8 cellular contexts compared by ENCODE assay signal in the genomic region with DNA sequence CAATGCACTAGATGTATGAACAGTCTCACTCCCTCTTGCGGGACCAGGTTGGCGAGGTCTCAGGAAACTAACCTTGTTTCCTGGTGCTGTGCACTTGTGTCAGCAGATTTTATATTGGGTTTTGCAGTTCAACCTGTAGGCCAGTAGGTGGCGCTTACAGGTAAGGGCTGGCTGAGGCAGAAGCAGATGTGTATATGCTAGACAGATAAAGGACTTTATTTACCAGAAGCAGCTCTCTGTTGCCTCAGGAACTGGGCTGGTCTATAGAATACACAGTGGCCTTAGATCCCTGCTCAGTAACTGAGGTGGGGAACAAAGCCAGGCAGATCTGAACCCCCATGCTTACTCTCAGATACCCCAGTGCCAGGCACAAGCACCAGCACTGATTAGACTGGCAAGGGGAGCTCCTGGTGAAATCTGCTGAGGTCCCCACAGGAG.
DNase-seq lines count a peak whose midpoint lies in the region; ATAC-seq and TF ChIP-seq lines count a peak whose summit lies in the region.

No MANE protein-coding gene starts in this region.

- no peaks in the 10 kb centered on the region for H3K36me3 Mint-ChIP-seq in stimulated activated naive B cell treated with anti-CD40 and anti-IgM and Interleukin-4, amounts not matched to agents 10 μg/mL and 1 μg/mL and 100 μg/mL, for 72 hours

- no peaks in the 10 kb centered on the region for H3K4me1 Mint-ChIP-seq in stimulated activated naive B cell treated with anti-CD40 and anti-IgM and Interleukin-4, amounts not matched to agents 10 μg/mL and 1 μg/mL and 100 μg/mL, for 72 hours

- H3K4me1 ChIP-seq in lung (ENCODE audit: control insufficient read depth in 2 of 2, insufficient read depth in 2 of 2, low read length in 2 of 2) = no peaks in the 10 kb centered on the region

- WGBS in lung, 2 donors = 1 to 4% methylated on average over 3 of the region's 3 CpGs

- H3K27me3 ChIP-seq in lung (ENCODE audit: control insufficient read depth, insufficient read depth) = no peaks in the 10 kb centered on the region

- no peak overlapping the region for H3K4me3 Mint-ChIP-seq in stimulated activated naive B cell treated with anti-CD40 and anti-IgM and Interleukin-4, amounts not matched to agents 10 μg/mL and 1 μg/mL and 100 μg/mL, for 72 hours

- H3K36me3 ChIP-seq in lung (ENCODE audit: control insufficient read depth in 2 of 2, insufficient read depth in 2 of 2, low read length in 2 of 2) = no peaks in the 10 kb centered on the region

- peak; percentile 63 for TF ChIP-seq CTCF in lung (IDR thresholded peaks at IDR 0.05; ENCODE audit: control extremely low read depth, extremely low read depth)

- H3K9me3 Mint-ChIP-seq in stimulated activated naive B cell treated with anti-CD40 and anti-IgM and Interleukin-4, amounts not matched to agents 10 μg/mL and 1 μg/mL and 100 μg/mL, for 72 hours = peaks cover 0 to 3% of the 10 kb centered on the region in 2 donors

- H3K9me3 ChIP-seq in lung (ENCODE audit: control insufficient read depth in 2 of 2, insufficient read depth in 1 of 2, low read length in 1 of 2) = peaks cover 0 to 6% of the 10 kb centered on the region in 2 donors

- no peak overlapping the region for H3K4me3 ChIP-seq in lung

- no peak overlapping the region for H3K27ac ChIP-seq in lung (ENCODE audit: low read depth in 1 of 2, low read length in 1 of 2)

- H3K27me3 Mint-ChIP-seq in stimulated activated naive B cell treated with anti-CD40 and anti-IgM and Interleukin-4, amounts not matched to agents 10 μg/mL and 1 μg/mL and 100 μg/mL, for 72 hours = peaks cover 0 to 3% of the 10 kb centered on the region in 2 donors

- ATAC-seq in GM21619 (IDR thresholded peaks at IDR 0.05; ENCODE audit: unreplicated experiment) (peak; percentile 72), lung (ENCODE audit: insufficient read depth, low FRiP score) (peak; percentile 47), GM19467 (IDR thresholded peaks at IDR 0.05; ENCODE audit: unreplicated experiment) (no peak)
- ATAC-seq in stimulated activated naive B cell treated with anti-CD40 and anti-IgM and Interleukin-4, amounts not matched to agents 10 μg/mL and 1 μg/mL and 100 μg/mL, for 72 hours (replicated peaks) = peak; percentile 84 to 91

- no peak overlapping the region for H3K27ac Mint-ChIP-seq in stimulated activated naive B cell treated with anti-CD40 and anti-IgM and Interleukin-4, amounts not matched to agents 10 μg/mL and 1 μg/mL and 100 μg/mL, for 72 hours

- DNase-seq in DMS114 treated with DMSO at 0.1 percent for 48 hours (lab: John Stamatoyannopoulos, UW; ENCODE audit: unreplicated experiment) (peak; percentile 47), NCI-H1417 treated with DMSO at 0.1 percent for 48 hours (lab: John Stamatoyannopoulos, UW) (peak; percentile 21), T-helper 9 cell (peak; percentile 34), lung (ENCODE audit: low spot score) (peak; percentile 37)
- DNase-seq in central memory CD4-positive, alpha-beta T cell = peak; percentile 70
- DNase-seq in stimulated activated naive B cell treated with anti-CD40 and anti-IgM and Interleukin-4, amounts not matched to agents 10 μg/mL and 1 μg/mL and 100 μg/mL, for 72 hours = peak; percentile 19

Comparison
In these comparisons a context has a peak if more than half of its experiments do, and no peak if none do; other contexts are left out.
1. DNase-seq: peak in every context shown above with its lines; median percentile 70 in central memory CD4-positive, alpha-beta T cell; 47 in DMS114 treated with DMSO at 0.1 percent for 48 hours; 37 in lung; 34 in T-helper 9 cell; 21 in NCI-H1417 treated with DMSO at 0.1 percent for 48 hours; 19 in stimulated activated naive B cell treated with anti-CD40 and anti-IgM and Interleukin-4, amounts not matched to agents 10 μg/mL and 1 μg/mL and 100 μg/mL, for 72 hours.